ENCODE assay signal across 30 cellular contexts in genomic region chr22:41333806-41334205, GRCh38.
"Had no signal": no experiment of that assay in that cellular context is flagged by ENCODE, and none has a peak within 500 bp of the region (broad histone marks: within the 10 kb centered on the region; RNA-seq: fewer than 3 reads in every experiment).

No MANE protein-coding gene starts in this region.

- H3K27ac Mint-ChIP-seq: activated CD4-positive, alpha-beta memory T cell treated with anti-CD3 and anti-CD28 coated beads, Interleukin-2, amount 10 ng/mL, durations not matched to agents 7 days and 5 days; activated CD8-positive, alpha-beta memory T cell treated with anti-CD3 and anti-CD28 coated beads, Interleukin-2, amount 10 ng/mL, durations not matched to agents 7 days and 5 days; activated naive CD4-positive, alpha-beta T cell treated with anti-CD3 and anti-CD28 coated beads for 36 hours; brain; T-cell; T-helper 17 cell had no signal

- H3K9me3 Mint-ChIP-seq: activated CD4-positive, alpha-beta memory T cell treated with anti-CD3 and anti-CD28 coated beads, Interleukin-2, amount 10 ng/mL, durations not matched to agents 7 days and 5 days; activated naive CD4-positive, alpha-beta T cell treated with anti-CD3 and anti-CD28 coated beads for 36 hours; activated naive CD4-positive, alpha-beta T cell treated with anti-CD3 and anti-CD28 coated beads, Interleukin-2, amount 50 U/mL, for 72 hours; brain; T-cell had no signal

- H3K4me1 Mint-ChIP-seq: brain had no signal

- ATAC-seq: activated CD8-positive, alpha-beta memory T cell treated with anti-CD3 and anti-CD28 coated beads, Interleukin-2, amount 10 ng/mL, durations not matched to agents 7 days and 5 days; activated naive CD4-positive, alpha-beta T cell treated with anti-CD3 and anti-CD28 coated beads, Interleukin-2, amount 50 U/mL, for 72 hours; PC-3; SK-N-SH treated with all-trans-retinoic acid at 6 μM for 48 hours; T-cell; T-helper 17 cell had no signal

- H3K4me3 Mint-ChIP-seq: activated CD4-positive, alpha-beta memory T cell treated with anti-CD3 and anti-CD28 coated beads, Interleukin-2, amount 10 ng/mL, durations not matched to agents 7 days and 5 days; activated CD8-positive, alpha-beta memory T cell treated with anti-CD3 and anti-CD28 coated beads, Interleukin-2, amount 10 ng/mL, durations not matched to agents 7 days and 5 days; activated naive CD4-positive, alpha-beta T cell treated with anti-CD3 and anti-CD28 coated beads for 36 hours; brain; T-cell; T-helper 17 cell had no signal

- H3K27ac ChIP-seq: KMS-11, VCaP had no signal

- DNase-seq: activated CD4-positive, alpha-beta memory T cell treated with anti-CD3 and anti-CD28 coated beads, Interleukin-2, amount 10 ng/mL, durations not matched to agents 7 days and 5 days; activated CD4-positive, alpha-beta T cell treated with anti-CD3 and anti-CD28 coated beads for 1 hour; activated CD4-positive, alpha-beta T cell treated with anti-CD3 and anti-CD28 coated beads for 48 hours; activated CD4-positive, CD25-positive, alpha-beta regulatory T cell; activated CD8-positive, alpha-beta memory T cell treated with anti-CD3 and anti-CD28 coated beads for 24 hours; activated CD8-positive, alpha-beta memory T cell treated with anti-CD3 and anti-CD28 coated beads, Interleukin-2, amount 10 ng/mL, durations not matched to agents 7 days and 5 days; activated CD8-positive, alpha-beta memory T cell treated with anti-CD3 and anti-CD28 coated beads, Interleukin-2, amount 50 U/mL, for 48 hours; activated gamma-delta T cell treated with Interleukin-2 at 50 U/mL for 16 hours; activated naive CD4-positive, alpha-beta T cell treated with anti-CD3 and anti-CD28 coated beads for 36 hours; activated T-cell treated with anti-CD3 and anti-CD28 coated beads, Interleukin-2, amount 50 U/mL, for 1 hour; anterior cingulate cortex; central memory CD4-positive, alpha-beta T cell; MM.1S; MV-4-11; NCI-H1092; NCI-H1436 treated with DMSO at 0.1 percent for 48 hours; NCI-H1694 treated with DMSO at 0.1 percent for 48 hours; NCI-H2029; NCI-H345; NCI-H524 treated with DMSO at 0.1 percent for 48 hours; NK-92 treated with Interleukin-12 subunit alpha and Interleukin-12 subunit beta, amount 100 ng/mL, for 24 hours; PC-3; SIG-M5; T-cell; T-helper 17 cell had no signal

- H3K27me3 Mint-ChIP-seq: activated CD4-positive, alpha-beta memory T cell treated with anti-CD3 and anti-CD28 coated beads, Interleukin-2, amount 10 ng/mL, durations not matched to agents 7 days and 5 days; activated CD8-positive, alpha-beta memory T cell treated with anti-CD3 and anti-CD28 coated beads, Interleukin-2, amount 10 ng/mL, durations not matched to agents 7 days and 5 days; brain; T-cell; T-helper 17 cell had no signal
